Comparison of ENCODE assay signal across 8 cellular contexts in genomic region chr2:175690113-175690716, GRCh38.
A peak's percentile ranks its signal among the peaks of the same experiment; 100 is the strongest.
DNase-seq lines count a peak whose midpoint lies in the region; ATAC-seq and TF ChIP-seq lines count a peak whose summit lies in the region.

No MANE protein-coding gene starts in this region.

- H3K27me3 Mint-ChIP-seq in activated T-cell treated with anti-CD3 and anti-CD28 coated beads, Interleukin-2, amount 50 U/mL, for 24 hours = peaks cover 34% of the 10 kb centered on the region
- peaks cover 2% of the 10 kb centered on the region for H3K27me3 Mint-ChIP-seq in glutamatergic neuron (ENCODE audit: unreplicated experiment)

- peak; percentile 43; the same call in 1 of the 2 replicates for TF ChIP-seq CTCF in WERI-Rb-1 (IDR thresholded peaks at IDR 0.05; ENCODE audit: low read depth, low read length)
- peak; percentile 91 for TF ChIP-seq CTCF in glutamatergic neuron (IDR thresholded peaks at IDR 0.05; ENCODE audit: partially characterized antibody, unreplicated experiment)

- H3K27ac Mint-ChIP-seq in activated T-cell treated with anti-CD3 and anti-CD28 coated beads, Interleukin-2, amount 50 U/mL, for 24 hours = no peak overlapping the region
- H3K27ac Mint-ChIP-seq in glutamatergic neuron (ENCODE audit: unreplicated experiment) = no peak overlapping the region

- H3K9me3 Mint-ChIP-seq in activated T-cell treated with anti-CD3 and anti-CD28 coated beads, Interleukin-2, amount 50 U/mL, for 24 hours = no peaks in the 10 kb centered on the region
- no peaks in the 10 kb centered on the region for H3K9me3 Mint-ChIP-seq in glutamatergic neuron (ENCODE audit: unreplicated experiment)

- no peaks in the 10 kb centered on the region for H3K36me3 Mint-ChIP-seq in activated T-cell treated with anti-CD3 and anti-CD28 coated beads, Interleukin-2, amount 50 U/mL, for 24 hours (ENCODE audit: low read depth)
- H3K36me3 Mint-ChIP-seq in glutamatergic neuron (ENCODE audit: unreplicated experiment) = no peaks in the 10 kb centered on the region

- no peak overlapping the region for H3K4me3 Mint-ChIP-seq in activated T-cell treated with anti-CD3 and anti-CD28 coated beads, Interleukin-2, amount 50 U/mL, for 24 hours
- no peak overlapping the region for H3K4me3 Mint-ChIP-seq in glutamatergic neuron (ENCODE audit: unreplicated experiment)

- H3K27me3 ChIP-seq in WERI-Rb-1 (ENCODE audit: insufficient read depth, low read depth, severe bottlenecking) = peaks cover 48% of the 10 kb centered on the region

- no peaks in the 10 kb centered on the region for H3K9me3 ChIP-seq in WERI-Rb-1 (ENCODE audit: severe bottlenecking)

- no peak overlapping the region for H3K4me3 ChIP-seq in WERI-Rb-1 (ENCODE audit: low read depth, low read length)

- H3K27ac ChIP-seq in WERI-Rb-1 = no peak overlapping the region

- H3K36me3 ChIP-seq in WERI-Rb-1 = no peaks in the 10 kb centered on the region

- H3K4me1 Mint-ChIP-seq in activated T-cell treated with anti-CD3 and anti-CD28 coated beads, Interleukin-2, amount 50 U/mL, for 24 hours (ENCODE audit: low read depth) = no peaks in the 10 kb centered on the region
- peaks cover 24% of the 10 kb centered on the region for H3K4me1 Mint-ChIP-seq in glutamatergic neuron (ENCODE audit: low read depth, unreplicated experiment)

- ATAC-seq in GM21515 (IDR thresholded peaks at IDR 0.05; ENCODE audit: unreplicated experiment) = no peak

- DNase-seq in activated T-cell treated with anti-CD3 and anti-CD28 coated beads for 24 hours (ENCODE audit: low read depth) = peak; percentile 20
- no peak for DNase-seq in activated T-cell treated with anti-CD3 and anti-CD28 coated beads, Interleukin-2, amount 50 U/mL, for 24 hours
- peak; percentile 66 for DNase-seq in H4 (ENCODE audit: low spot score)
- peak; percentile 44 to 70 for DNase-seq in NCI-H1930 (lab: John Stamatoyannopoulos, UW)
- DNase-seq in WERI-Rb-1 = peak; percentile 37
- DNase-seq in glutamatergic neuron = no peak
- peak; percentile 75 for DNase-seq in renal cortical epithelial cell (ENCODE audit: low read depth)

Comparison
In these comparisons a context has a peak if more than half of its experiments do, and no peak if none do; other contexts are left out.
1. DNase-seq: peak in activated T-cell treated with anti-CD3 and anti-CD28 coated beads for 24 hours (single experiment), H4 (single experiment), NCI-H1930 (2 of 2), WERI-Rb-1 (single experiment) and renal cortical epithelial cell (single experiment); none in activated T-cell treated with anti-CD3 and anti-CD28 coated beads, Interleukin-2, amount 50 U/mL, for 24 hours (single experiment) and glutamatergic neuron (single experiment).